ENCODE assay signal across 15 cellular contexts in genomic region chrX:1529328-1529727, GRCh38.
"Had no signal": no experiment of that assay in that cellular context is flagged by ENCODE, and none has a peak within 500 bp of the region (broad histone marks: within the 10 kb centered on the region; RNA-seq: fewer than 3 reads in every experiment).

No MANE protein-coding gene starts in this region.

- H3K27ac ChIP-seq: adrenal gland, epithelial cell of prostate, gastrocnemius medialis, heart right ventricle, left lung, ovary, vagina had no signal

- H3K4me3 ChIP-seq: adrenal gland, gastrocnemius medialis, heart right ventricle, left lung, ovary, vagina had no signal

- H3K36me3 Mint-ChIP-seq: WTC11 had no signal

- ATAC-seq: gastrocnemius medialis, heart right ventricle, left lung, SK-N-SH treated with all-trans-retinoic acid at 6 μM for 48 hours, WTC11 had no signal

- H3K4me1 ChIP-seq: adrenal gland, gastrocnemius medialis, vagina had no signal

- H3K36me3 ChIP-seq: adrenal gland, gastrocnemius medialis, heart right ventricle, left lung, ovary, vagina had no signal

- H3K9me3 Mint-ChIP-seq: nephron progenitor cell, WTC11 had no signal

- H3K9me3 ChIP-seq: adrenal gland, gastrocnemius medialis, heart right ventricle, left lung, ovary, vagina had no signal

- DNase-seq: activated naive CD4-positive, alpha-beta T cell; caudate nucleus; effector memory CD4-positive, alpha-beta T cell; gastrocnemius medialis; heart right ventricle; islet precursor cell; left lung; nephron progenitor cell; ovary; stimulated activated CD4-positive, alpha-beta T cell treated with anti-CD3 and anti-CD28 coated beads, Interleukin-4, amount 100 ng/mL, for 1 hour had no signal

- H3K4me3 Mint-ChIP-seq: nephron progenitor cell, WTC11 had no signal

- H3K27ac Mint-ChIP-seq: nephron progenitor cell, WTC11 had no signal

- H3K4me1 Mint-ChIP-seq: nephron progenitor cell, WTC11 had no signal

- H3K27me3 ChIP-seq: adrenal gland, gastrocnemius medialis, ovary, vagina had no signal
